ENCODE assay signal across 9 cellular contexts in the genomic region with DNA sequence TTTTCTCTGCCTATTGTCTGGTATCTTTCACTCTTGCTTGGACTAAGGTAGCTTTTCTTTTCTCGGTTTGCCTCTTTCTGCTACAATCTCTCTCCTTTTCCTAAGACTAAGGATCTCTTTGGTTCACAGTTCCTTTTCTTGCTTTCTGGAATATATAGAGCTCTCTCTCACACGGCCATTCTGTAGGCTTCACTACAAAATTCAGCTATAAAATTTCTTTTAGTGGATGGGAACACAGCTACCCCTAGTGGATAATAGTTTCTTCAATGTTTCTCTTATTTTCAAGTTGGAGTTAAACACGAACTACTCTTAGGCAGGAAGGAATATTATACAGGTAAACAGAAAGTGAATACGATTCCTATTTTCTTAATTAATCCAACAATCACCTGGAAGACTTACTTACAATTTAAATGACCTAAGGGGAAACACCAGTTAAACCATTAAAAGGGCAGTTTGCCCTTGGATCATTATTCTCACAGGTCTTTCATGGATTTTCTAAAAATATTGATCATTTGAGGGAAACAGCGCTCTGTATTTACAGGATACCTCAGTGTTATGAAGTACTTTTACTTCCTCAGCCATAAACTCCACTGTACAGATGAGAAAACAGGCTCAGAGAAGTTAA.
DNase-seq lines count a peak whose midpoint lies in the region; ATAC-seq and TF ChIP-seq lines count a peak whose summit lies in the region.
"Had no signal": no experiment of that assay in that cellular context is flagged by ENCODE, and none has a peak within 500 bp of the region (broad histone marks: within the 10 kb centered on the region; RNA-seq: fewer than 3 reads in every experiment).

No MANE protein-coding gene starts in this region.

- H3K4me1 Mint-ChIP-seq in activated CD4-positive, alpha-beta memory T cell treated with anti-CD3 and anti-CD28 coated beads for 36 hours (ENCODE audit: low read depth) = no peaks in the 10 kb centered on the region
- H3K4me1 Mint-ChIP-seq in activated naive CD4-positive, alpha-beta T cell treated with anti-CD3 and anti-CD28 coated beads, Interleukin-2, amount 10 ng/mL, durations not matched to agents 7 days and 5 days = no peaks in the 10 kb centered on the region

- DNase-seq in BE2C (no peak), HS-5 (ENCODE audit: low read depth) (peak; percentile 6), stomach (no peak), upper lobe of left lung (no peak)
- no peak for DNase-seq in activated CD4-positive, alpha-beta memory T cell treated with anti-CD3 and anti-CD28 coated beads for 36 hours
- no peak for DNase-seq in activated naive CD4-positive, alpha-beta T cell treated with anti-CD3 and anti-CD28 coated beads, Interleukin-2, amount 10 ng/mL, durations not matched to agents 7 days and 5 days

- no peaks in the 10 kb centered on the region for H3K9me2 ChIP-seq in SU-DHL-6 (replicated peaks; ENCODE audit: insufficient read depth, low read length)

- no peaks in the 10 kb centered on the region for H3K9me3 ChIP-seq in BE2C
- H3K9me3 ChIP-seq in SU-DHL-6 (ENCODE audit: insufficient read depth, low read length) = no peaks in the 10 kb centered on the region
- H3K9me3 ChIP-seq in iPS-15b (ENCODE audit: control insufficient read depth, insufficient read depth, low read length) = no peaks in the 10 kb centered on the region
- no peaks in the 10 kb centered on the region for H3K9me3 ChIP-seq in stomach
- no peaks in the 10 kb centered on the region for H3K9me3 ChIP-seq in upper lobe of left lung

- H4K20me1 ChIP-seq in SU-DHL-6 (ENCODE audit: low read depth, low read length) = no peaks in the 10 kb centered on the region

- H3K27me3 Mint-ChIP-seq in activated CD4-positive, alpha-beta memory T cell treated with anti-CD3 and anti-CD28 coated beads for 36 hours = no peaks in the 10 kb centered on the region
- no peaks in the 10 kb centered on the region for H3K27me3 Mint-ChIP-seq in activated naive CD4-positive, alpha-beta T cell treated with anti-CD3 and anti-CD28 coated beads, Interleukin-2, amount 10 ng/mL, durations not matched to agents 7 days and 5 days

- H3K27ac Mint-ChIP-seq in activated CD4-positive, alpha-beta memory T cell treated with anti-CD3 and anti-CD28 coated beads for 36 hours = no peak overlapping the region
- no peak overlapping the region for H3K27ac Mint-ChIP-seq in activated naive CD4-positive, alpha-beta T cell treated with anti-CD3 and anti-CD28 coated beads, Interleukin-2, amount 10 ng/mL, durations not matched to agents 7 days and 5 days
- H3K27ac Mint-ChIP-seq: activated naive CD4-positive, alpha-beta T cell treated with anti-CD3 and anti-CD28 coated beads, Interleukin-2, amount 50 U/mL, for 72 hours had no signal

- no peak overlapping the region for H3K4me3 Mint-ChIP-seq in activated CD4-positive, alpha-beta memory T cell treated with anti-CD3 and anti-CD28 coated beads for 36 hours
- no peak overlapping the region for H3K4me3 Mint-ChIP-seq in activated naive CD4-positive, alpha-beta T cell treated with anti-CD3 and anti-CD28 coated beads, Interleukin-2, amount 10 ng/mL, durations not matched to agents 7 days and 5 days

- H3K4me3 ChIP-seq in BE2C (ENCODE audit: low read depth, low read length) = no peak overlapping the region
- H3K4me3 ChIP-seq in SU-DHL-6 (ENCODE audit: insufficient read depth, low read length, poor library complexity, severe bottlenecking) = no peak overlapping the region
- no peak overlapping the region for H3K4me3 ChIP-seq in iPS-15b (ENCODE audit: low read depth, low read length)
- no peak overlapping the region for H3K4me3 ChIP-seq in stomach
- H3K4me3 ChIP-seq in upper lobe of left lung = no peak overlapping the region

- no peaks in the 10 kb centered on the region for H3F3A ChIP-seq in SU-DHL-6 (ENCODE audit: insufficient read depth)

- H3K27me3 ChIP-seq in BE2C = no peaks in the 10 kb centered on the region
- no peaks in the 10 kb centered on the region for H3K27me3 ChIP-seq in SU-DHL-6 (ENCODE audit: low read length)
- H3K27me3 ChIP-seq in iPS-15b (ENCODE audit: control insufficient read depth, insufficient read depth, low read length) = no peaks in the 10 kb centered on the region
- H3K27me3 ChIP-seq in stomach = no peaks in the 10 kb centered on the region
- H3K27me3 ChIP-seq in upper lobe of left lung = no peaks in the 10 kb centered on the region

- H3K36me3 ChIP-seq in BE2C (no peaks in the 10 kb centered on the region), SU-DHL-6 (ENCODE audit: low read length) (no peaks in the 10 kb centered on the region), iPS-15b (ENCODE audit: control insufficient read depth, insufficient read depth, low read length) (no peaks in the 10 kb centered on the region), stomach (no peaks in the 10 kb centered on the region), upper lobe of left lung (no peaks in the 10 kb centered on the region)

- no peak for ATAC-seq in upper lobe of left lung (ENCODE audit: low FRiP score in 2 of 2)

- POLR2A ChIA-PET in activated CD4-positive, alpha-beta memory T cell treated with anti-CD3 and anti-CD28 coated beads for 36 hours (lab: Charles Lee) = no interaction called here

- H3K27ac ChIP-seq in SU-DHL-6 (ENCODE audit: low read depth, low read length) = no peak overlapping the region
- no peak overlapping the region for H3K27ac ChIP-seq in stomach
- H3K27ac ChIP-seq in upper lobe of left lung = no peak overlapping the region

- no peak for TF ChIP-seq EP300 in stomach (IDR thresholded peaks at IDR 0.05)
- TF ChIP-seq EP300 in upper lobe of left lung (IDR thresholded peaks at IDR 0.05) = no peak

- H3K36me3 Mint-ChIP-seq in activated CD4-positive, alpha-beta memory T cell treated with anti-CD3 and anti-CD28 coated beads for 36 hours = no peaks in the 10 kb centered on the region
- H3K36me3 Mint-ChIP-seq in activated naive CD4-positive, alpha-beta T cell treated with anti-CD3 and anti-CD28 coated beads, Interleukin-2, amount 10 ng/mL, durations not matched to agents 7 days and 5 days = no peaks in the 10 kb centered on the region
- H3K36me3 Mint-ChIP-seq: activated naive CD4-positive, alpha-beta T cell treated with anti-CD3 and anti-CD28 coated beads, Interleukin-2, amount 50 U/mL, for 72 hours had no signal

- intact Hi-C loops in stomach (cut with DNase I; ENCODE audit: low total_unique reads) = no loop called here
- intact Hi-C loops in activated CD4-positive, alpha-beta memory T cell treated with anti-CD3 and anti-CD28 coated beads for 36 hours (cut with micrococcal nuclease) = no loop called here

- TF ChIP-seq POLR2A in stomach (IDR thresholded peaks at IDR 0.05) (no peak), upper lobe of left lung (IDR thresholded peaks at IDR 0.05) (no peak)

- no peaks in the 10 kb centered on the region for H3K79me2 ChIP-seq in SU-DHL-6 (ENCODE audit: insufficient read depth, low read length)

- H3K9ac ChIP-seq in SU-DHL-6 (ENCODE audit: low read length) (no peak overlapping the region), iPS-15b (ENCODE audit: low read depth, low read length) (peak overlapping the region; percentile 8)

- no peaks in the 10 kb centered on the region for H3K9me3 Mint-ChIP-seq in activated CD4-positive, alpha-beta memory T cell treated with anti-CD3 and anti-CD28 coated beads for 36 hours
- H3K9me3 Mint-ChIP-seq in activated naive CD4-positive, alpha-beta T cell treated with anti-CD3 and anti-CD28 coated beads, Interleukin-2, amount 10 ng/mL, durations not matched to agents 7 days and 5 days = no peaks in the 10 kb centered on the region
- H3K9me3 Mint-ChIP-seq: activated naive CD4-positive, alpha-beta T cell treated with anti-CD3 and anti-CD28 coated beads, Interleukin-2, amount 50 U/mL, for 72 hours had no signal

- 19 to 36% (median 23%) methylated on average over 5 of the region's 5 CpGs for WGBS in stomach, 5 donors
- WGBS in upper lobe of left lung, 2 donors = 26 to 39% methylated on average over 5 of the region's 5 CpGs

- H2AFZ ChIP-seq in SU-DHL-6 (ENCODE audit: low read depth, low read length, severe bottlenecking) = no peak overlapping the region

- no peak overlapping the region for H3K4me2 ChIP-seq in SU-DHL-6 (ENCODE audit: low read depth, low read length, poor library complexity, severe bottlenecking)

- CTCF ChIA-PET in activated CD4-positive, alpha-beta memory T cell treated with anti-CD3 and anti-CD28 coated beads for 36 hours (lab: Charles Lee) = interaction anchor here (1.2 to 1.8 kb wide), 3 partner anchors 112 to 446 kb away, joined by 3 to 7 read pairs (median 3); no protein-coding TSS in a partner anchor
- CTCF ChIA-PET in activated naive CD4-positive, alpha-beta T cell treated with anti-CD3 and anti-CD28 coated beads, Interleukin-2, amount 10 ng/mL, durations not matched to agents 7 days and 5 days (lab: Charles Lee) = interaction anchor here (0.8 to 2.8 kb wide), 3 partner anchors 80 to 112 kb away, joined by 4 to 12 read pairs (median 4); no protein-coding TSS in a partner anchor

- TF ChIP-seq CTCF in BE2C (IDR thresholded peaks at IDR 0.05; ENCODE audit: low read depth, low read length) (peak; percentile 27; the same call in 1 of the 2 replicates), SU-DHL-6 (IDR thresholded peaks at IDR 0.05; ENCODE audit: insufficient read depth, low read length, poor library complexity, severe bottlenecking) (peak; percentile 26), stomach (IDR thresholded peaks at IDR 0.05) (peak in 2 of 7 experiments; percentile 29 to 33), upper lobe of left lung (IDR thresholded peaks at IDR 0.05) (no peak)

- H3K4me1 ChIP-seq in BE2C (no peaks in the 10 kb centered on the region), iPS-15b (ENCODE audit: control insufficient read depth, insufficient read depth, low read length) (no peaks in the 10 kb centered on the region), stomach (no peaks in the 10 kb centered on the region), upper lobe of left lung (no peaks in the 10 kb centered on the region)

Comparison
In these comparisons a context has a peak if more than half of its experiments do, and no peak if none do; other contexts are left out.
1. CTCF ChIP-seq: peak in BE2C (single experiment) and SU-DHL-6 (single experiment); none in upper lobe of left lung (0 of 6).